24 cellular contexts compared by ENCODE assay signal in genomic region chr2:209113030-209113429, GRCh38.
"Had no signal": no experiment of that assay in that cellular context is flagged by ENCODE, and none has a peak within 500 bp of the region (broad histone marks: within the 10 kb centered on the region; RNA-seq: fewer than 3 reads in every experiment).

No MANE protein-coding gene starts in this region.

- H3K27ac ChIP-seq: left ventricle myocardium inferior, prostate gland, skin epidermis, suprapubic skin had no signal

- FAIRE-seq: TTC549 had no signal

- DNase-seq: activated B cell treated with CpG ODN at 0.5 μM for 24 hours; activated CD4-positive, alpha-beta T cell treated with anti-CD3 and anti-CD28 coated beads for 4 hours; activated CD8-positive, alpha-beta T cell treated with anti-CD3 and anti-CD28 coated beads for 36 hours; activated naive CD4-positive, alpha-beta T cell; activated naive CD8-positive, alpha-beta T cell treated with anti-CD3 and anti-CD28 coated beads, Interleukin-2, amount 10 ng/mL, durations not matched to agents 7 days and 5 days; activated T-cell treated with anti-CD3 and anti-CD28 coated beads, Interleukin-2, amount 50 U/mL, for 1 hour; amygdala; dermis blood vessel endothelial cell; effector memory CD8-positive, alpha-beta T cell; foreskin fibroblast; hippocampal formation; kidney glomerular epithelial cell; left ventricle myocardium inferior; mammary epithelial cell; right cardiac atrium; stimulated activated CD4-positive, alpha-beta T cell treated with anti-CD3 and anti-CD28 coated beads, Interleukin-2, amount 100 ng/mL, for 48 hours; stimulated activated naive CD8-positive, alpha-beta T cell treated with anti-CD3 and anti-CD28 coated beads, Interleukin-15, amount 100 ng/mL, for 72 hours; trophoblast cell had no signal

- H3K9me3 Mint-ChIP-seq: activated B cell treated with CpG ODN at 0.5 μM for 24 hours; activated naive CD8-positive, alpha-beta T cell treated with anti-CD3 and anti-CD28 coated beads, Interleukin-2, amount 10 ng/mL, durations not matched to agents 7 days and 5 days; activated T-helper 17 cell treated with anti-CD3 and anti-CD28 coated beads, Interleukin-2, amount 50 U/mL, for 72 hours; T-helper 2 cell treated with Interferon-gamma antibody and Interleukin-4, amounts not matched to agents 5 μg/mL and 100 μg/mL, for 36 hours had no signal

- H3K4me1 Mint-ChIP-seq: activated B cell treated with CpG ODN at 0.5 μM for 24 hours; activated naive CD8-positive, alpha-beta T cell treated with anti-CD3 and anti-CD28 coated beads, Interleukin-2, amount 10 ng/mL, durations not matched to agents 7 days and 5 days; activated T-helper 17 cell treated with anti-CD3 and anti-CD28 coated beads, Interleukin-2, amount 50 U/mL, for 72 hours; stimulated activated naive CD8-positive, alpha-beta T cell treated with anti-CD3 and anti-CD28 coated beads, Interleukin-15, amount 100 ng/mL, for 72 hours had no signal

- H3K27ac Mint-ChIP-seq: activated B cell treated with CpG ODN at 0.5 μM for 24 hours; activated CD8-positive, alpha-beta T cell treated with anti-CD3 and anti-CD28 coated beads for 36 hours; activated naive CD8-positive, alpha-beta T cell treated with anti-CD3 and anti-CD28 coated beads, Interleukin-2, amount 10 ng/mL, durations not matched to agents 7 days and 5 days; activated T-helper 17 cell treated with anti-CD3 and anti-CD28 coated beads, Interleukin-2, amount 50 U/mL, for 72 hours; effector memory CD8-positive, alpha-beta T cell; stimulated activated naive CD8-positive, alpha-beta T cell treated with anti-CD3 and anti-CD28 coated beads, Interleukin-15, amount 100 ng/mL, for 72 hours; T-helper 2 cell treated with Interferon-gamma antibody and Interleukin-4, amounts not matched to agents 5 μg/mL and 100 μg/mL, for 36 hours had no signal

- H3K36me3 Mint-ChIP-seq: activated naive CD8-positive, alpha-beta T cell treated with anti-CD3 and anti-CD28 coated beads, Interleukin-2, amount 10 ng/mL, durations not matched to agents 7 days and 5 days had no signal

- H3K27me3 ChIP-seq: suprapubic skin had no signal

- H3K36me3 ChIP-seq: left ventricle myocardium inferior, prostate gland, suprapubic skin had no signal

- H3K27me3 Mint-ChIP-seq: activated B cell treated with CpG ODN at 0.5 μM for 24 hours; activated CD8-positive, alpha-beta T cell treated with anti-CD3 and anti-CD28 coated beads for 36 hours; activated naive CD8-positive, alpha-beta T cell treated with anti-CD3 and anti-CD28 coated beads, Interleukin-2, amount 10 ng/mL, durations not matched to agents 7 days and 5 days; activated T-helper 17 cell treated with anti-CD3 and anti-CD28 coated beads, Interleukin-2, amount 50 U/mL, for 72 hours; effector memory CD8-positive, alpha-beta T cell; stimulated activated naive CD8-positive, alpha-beta T cell treated with anti-CD3 and anti-CD28 coated beads, Interleukin-15, amount 100 ng/mL, for 72 hours had no signal

- H3K4me3 Mint-ChIP-seq: activated B cell treated with CpG ODN at 0.5 μM for 24 hours; activated CD8-positive, alpha-beta T cell treated with anti-CD3 and anti-CD28 coated beads for 36 hours; activated naive CD8-positive, alpha-beta T cell treated with anti-CD3 and anti-CD28 coated beads, Interleukin-2, amount 10 ng/mL, durations not matched to agents 7 days and 5 days; activated T-helper 17 cell treated with anti-CD3 and anti-CD28 coated beads, Interleukin-2, amount 50 U/mL, for 72 hours; effector memory CD8-positive, alpha-beta T cell; stimulated activated naive CD8-positive, alpha-beta T cell treated with anti-CD3 and anti-CD28 coated beads, Interleukin-15, amount 100 ng/mL, for 72 hours; T-helper 2 cell treated with Interferon-gamma antibody and Interleukin-4, amounts not matched to agents 5 μg/mL and 100 μg/mL, for 36 hours had no signal

- H3K4me3 ChIP-seq: left ventricle myocardium inferior, skin epidermis, suprapubic skin had no signal

- H3K9me3 ChIP-seq: prostate gland, suprapubic skin had no signal

- H3K4me1 ChIP-seq: left ventricle myocardium inferior, prostate gland, suprapubic skin had no signal
